1 cellular context compared by ENCODE assay signal in the genomic region with DNA sequence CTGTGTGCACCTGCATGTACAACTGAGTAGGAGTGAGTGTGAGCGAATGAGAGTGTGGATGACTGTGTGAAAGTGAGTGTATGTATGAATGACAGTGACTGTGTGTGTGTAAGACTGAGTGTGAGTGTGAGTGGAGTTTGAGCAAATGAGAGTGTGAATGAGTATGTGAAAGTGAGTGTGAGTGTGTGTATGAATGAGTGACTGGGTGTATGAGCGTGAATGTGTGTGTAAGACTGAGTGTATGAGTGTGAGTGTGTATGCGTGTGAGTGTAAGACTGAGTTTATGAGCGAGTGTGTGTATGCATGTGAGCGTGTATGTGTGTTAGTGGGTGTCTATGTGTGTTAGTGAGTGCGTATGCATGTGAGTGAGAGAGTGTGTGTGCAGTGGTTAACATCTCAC.
TF ChIP-seq lines count a peak whose summit lies in the region.

No MANE protein-coding gene starts in this region.

TF ChIP-seq in K562, 482 proteins besides CTCF, POLR2A, EP300 and RAD21 (continued from another document):
- TF ChIP-seq, protein P1, sequence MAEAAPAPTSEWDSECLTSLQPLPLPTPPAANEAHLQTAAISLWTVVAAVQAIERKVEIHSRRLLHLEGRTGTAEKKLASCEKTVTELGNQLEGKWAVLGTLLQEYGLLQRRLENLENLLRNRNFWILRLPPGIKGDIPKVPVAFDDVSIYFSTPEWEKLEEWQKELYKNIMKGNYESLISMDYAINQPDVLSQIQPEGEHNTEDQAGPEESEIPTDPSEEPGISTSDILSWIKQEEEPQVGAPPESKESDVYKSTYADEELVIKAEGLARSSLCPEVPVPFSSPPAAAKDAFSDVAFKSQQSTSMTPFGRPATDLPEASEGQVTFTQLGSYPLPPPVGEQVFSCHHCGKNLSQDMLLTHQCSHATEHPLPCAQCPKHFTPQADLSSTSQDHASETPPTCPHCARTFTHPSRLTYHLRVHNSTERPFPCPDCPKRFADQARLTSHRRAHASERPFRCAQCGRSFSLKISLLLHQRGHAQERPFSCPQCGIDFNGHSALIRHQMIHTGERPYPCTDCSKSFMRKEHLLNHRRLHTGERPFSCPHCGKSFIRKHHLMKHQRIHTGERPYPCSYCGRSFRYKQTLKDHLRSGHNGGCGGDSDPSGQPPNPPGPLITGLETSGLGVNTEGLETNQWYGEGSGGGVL (CRISPR knock-in tag; IDR thresholded peaks at IDR 0.05) = no peak
- TF ChIP-seq TSC22D4 (tag; IDR thresholded peaks at IDR 0.05) = 0 out of 2 replicates have a peak, but pooled peaks have one; percentile 29
- peak; percentile 74; the same call in 1 of the 2 replicates for TF ChIP-seq MCM3 (IDR thresholded peaks at IDR 0.05)
- peak; percentile 15 for TF ChIP-seq ARHGAP35 (IDR thresholded peaks at IDR 0.05; ENCODE audit: partially characterized antibody)
- TF ChIP-seq LARP7 (IDR thresholded peaks at IDR 0.05) = peak; percentile 56; the same call in 1 of the 2 replicates
- peak; percentile 25; the same call in 1 of the 2 replicates for TF ChIP-seq BCOR (IDR thresholded peaks at IDR 0.05)
TF ChIP-seq in K562: peak in this region for 9.
